ENCODE assay signal across 19 cellular contexts in genomic region chr9:15846611-15847010, GRCh38.
"Had no signal": no experiment of that assay in that cellular context is flagged by ENCODE, and none has a peak within 500 bp of the region (broad histone marks: within the 10 kb centered on the region; RNA-seq: fewer than 3 reads in every experiment).

No MANE protein-coding gene starts in this region.

- H3K4me3 ChIP-seq: colonic mucosa, lung, suprapubic skin, thyroid gland had no signal

- H3K9me3 Mint-ChIP-seq: immature natural killer cell; natural killer cell treated with Interleukin-12 subunit alpha and Interleukin-12 subunit beta and Interleukin-15 and Interleukin-18, amount 100 ng/mL, for 72 hours; type B pancreatic cell had no signal

- H3K4me1 Mint-ChIP-seq: immature natural killer cell had no signal

- H3K27me3 ChIP-seq: colonic mucosa, neutrophil, suprapubic skin, thyroid gland had no signal

- DNase-seq: colonic mucosa; dermis blood vessel endothelial cell; erythroblast; foreskin melanocyte; immature natural killer cell; left cardiac atrium; left ventricle myocardium superior; mesenchymal stem cell; midbrain; right cardiac atrium; small intestine; stimulated activated CD4-positive, alpha-beta T cell treated with anti-CD3 and anti-CD28 coated beads, Interleukin-12 subunit alpha, Interleukin-12 subunit beta, amount 100 ng/mL, for 4 hours; stimulated activated naive CD4-positive, alpha-beta T cell treated with Interleukin-2 at 50 U/mL for 16 hours; thyroid gland had no signal

- H3K36me3 Mint-ChIP-seq: natural killer cell treated with Interleukin-12 subunit alpha and Interleukin-12 subunit beta and Interleukin-15 and Interleukin-18, amount 100 ng/mL, for 72 hours had no signal

- H3K9me3 ChIP-seq: colonic mucosa, neutrophil, suprapubic skin, thyroid gland had no signal

- H3K27me3 Mint-ChIP-seq: natural killer cell treated with Interleukin-12 subunit alpha and Interleukin-12 subunit beta and Interleukin-15 and Interleukin-18, amount 100 ng/mL, for 72 hours; type B pancreatic cell had no signal

- H3K36me3 ChIP-seq: colonic mucosa, neutrophil, suprapubic skin, thyroid gland had no signal

- H3K27ac ChIP-seq: colonic mucosa, neutrophil, suprapubic skin, thyroid gland had no signal

- H3K4me1 ChIP-seq: colonic mucosa, suprapubic skin, thyroid gland had no signal

- H3K4me3 Mint-ChIP-seq: immature natural killer cell; natural killer cell treated with Interleukin-12 subunit alpha and Interleukin-12 subunit beta and Interleukin-15 and Interleukin-18, amount 100 ng/mL, for 72 hours; type B pancreatic cell had no signal

- H3K27ac Mint-ChIP-seq: immature natural killer cell; natural killer cell treated with Interleukin-12 subunit alpha and Interleukin-12 subunit beta and Interleukin-15 and Interleukin-18, amount 100 ng/mL, for 72 hours; type B pancreatic cell had no signal
